ENCODE assay signal across 1 cellular context in genomic region chr7:97258187-97258586, GRCh38.
TF ChIP-seq lines count a peak whose summit lies in the region.
"Not testable (repeated sequence)": the region's sequence is repeated elsewhere in the genome, so short reads cannot be mapped to it uniquely, and the experiment has no call there.

No MANE protein-coding gene starts in this region.

- H3K4me1 ChIP-seq in HEK293 (ENCODE audit: control insufficient read depth, insufficient read depth, low read length) = not testable (repeated sequence)

- not testable (repeated sequence) for H3K9me3 ChIP-seq in HEK293 (ENCODE audit: control insufficient read depth, insufficient read depth, low read depth, low read length)

- not testable (repeated sequence) for H3K4me3 ChIP-seq in HEK293 (ENCODE audit: low read depth, low read length)

- CTCF ChIA-PET in HEK293 (lab: Yijun Ruan, JAX) = not testable (repeated sequence)

- not testable (repeated sequence) for TF ChIP-seq CTCF in HEK293 (tag by site-specific recombination; IDR thresholded peaks at IDR 0.05)

- POLR2A ChIA-PET in HEK293 (lab: Yijun Ruan, JAX) = not testable (repeated sequence)

- H3K36me3 ChIP-seq in HEK293 (ENCODE audit: control insufficient read depth in 2 of 2, insufficient read depth in 1 of 2, low read length in 2 of 2) = not testable (repeated sequence)

- not testable (repeated sequence) for H3K27ac ChIP-seq in HEK293 (ENCODE audit: extremely low read depth, low read depth, low read length)

TF ChIP-seq in HEK293, 187 proteins besides CTCF, POLR2A, EP300 and RAD21:
- TF ChIP-seq, protein P1, sequence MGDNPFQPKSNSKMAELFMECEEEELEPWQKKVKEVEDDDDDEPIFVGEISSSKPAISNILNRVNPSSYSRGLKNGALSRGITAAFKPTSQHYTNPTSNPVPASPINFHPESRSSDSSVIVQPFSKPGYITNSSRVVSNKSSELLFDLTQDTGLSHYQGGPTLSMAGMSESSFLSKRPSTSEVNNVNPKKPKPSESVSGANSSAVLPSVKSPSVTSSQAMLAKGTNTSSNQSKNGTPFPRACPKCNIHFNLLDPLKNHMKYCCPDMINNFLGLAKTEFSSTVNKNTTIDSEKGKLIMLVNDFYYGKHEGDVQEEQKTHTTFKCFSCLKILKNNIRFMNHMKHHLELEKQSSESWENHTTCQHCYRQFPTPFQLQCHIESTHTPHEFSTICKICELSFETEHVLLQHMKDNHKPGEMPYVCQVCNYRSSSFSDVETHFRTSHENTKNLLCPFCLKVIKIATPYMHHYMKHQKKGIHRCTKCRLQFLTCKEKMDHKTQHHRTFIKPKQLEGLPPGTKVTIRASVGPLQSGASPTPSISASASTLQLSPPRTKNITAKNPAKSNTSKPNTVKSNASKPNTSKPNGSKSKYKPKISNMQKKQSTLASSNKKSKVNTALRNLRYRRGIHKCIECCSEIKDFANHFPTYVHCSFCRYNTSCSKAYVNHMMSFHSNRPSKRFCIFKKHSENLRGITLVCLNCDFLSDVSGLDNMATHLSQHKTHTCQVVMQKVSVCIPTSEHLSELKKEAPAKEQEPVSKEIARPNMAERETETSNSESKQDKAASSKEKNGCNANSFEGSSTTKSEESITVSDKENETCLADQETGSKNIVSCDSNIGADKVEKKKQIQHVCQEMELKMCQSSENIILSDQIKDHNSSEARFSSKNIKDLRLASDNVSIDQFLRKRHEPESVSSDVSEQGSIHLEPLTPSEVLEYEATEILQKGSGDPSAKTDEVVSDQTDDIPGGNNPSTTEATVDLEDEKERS (tag by site-specific recombination; IDR thresholded peaks at IDR 0.05) = peak; percentile 76; the same call in 1 of the 2 replicates
- peak; percentile 74 for TF ChIP-seq ZNF146 (tag by site-specific recombination; IDR thresholded peaks at IDR 0.05)
